8 cellular contexts compared by ENCODE assay signal in the genomic region with DNA sequence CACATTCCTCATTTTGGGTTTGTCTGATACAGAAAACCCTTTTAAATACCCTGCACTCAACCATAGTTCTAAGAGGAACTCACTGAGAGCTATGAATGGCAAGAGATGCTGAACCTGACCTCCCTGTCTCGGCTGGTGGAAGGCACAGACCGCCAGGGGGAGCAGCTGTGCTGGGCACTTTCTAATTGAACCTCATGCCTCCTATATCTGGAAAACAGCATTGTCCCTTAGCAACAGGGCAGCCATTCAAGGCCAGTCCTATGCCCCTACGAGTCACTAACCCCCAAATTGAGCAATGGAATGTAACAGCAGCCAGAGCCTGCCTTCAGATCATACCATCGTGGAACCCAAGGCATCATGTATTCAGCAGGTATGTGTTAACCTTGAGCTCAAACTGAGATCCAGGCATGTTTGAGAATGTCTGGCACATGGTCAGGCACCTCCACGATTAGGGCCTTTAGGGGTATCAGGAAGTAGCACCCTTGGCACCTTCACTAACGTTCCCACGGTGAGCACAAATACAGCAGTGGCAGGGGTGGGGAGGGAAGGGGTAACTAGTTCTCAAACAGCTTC. TPM values are rescaled to one million over a fixed set of nuclear protein-coding genes. Genes with fewer than 3 reads are reported as not detected.
DNase-seq lines count a peak whose midpoint lies in the region; ATAC-seq and TF ChIP-seq lines count a peak whose summit lies in the region.

No MANE protein-coding gene starts in this region.

- H3K27me3 ChIP-seq in MM.1S (replicated peaks; ENCODE audit: insufficient read depth, low read length) (no peaks in the 10 kb centered on the region), right atrium auricular region (no peaks in the 10 kb centered on the region), spleen (replicated peaks in 1 of 7) (no peaks in the 10 kb centered on the region)

- DNase-seq in CMK (ENCODE audit: low read depth) (peak; percentile 26), GM20000 (ENCODE audit: low spot score) (peak; percentile 48), MM.1S (peak; percentile 40), SKM-1 (lab: John Stamatoyannopoulos, UW; ENCODE audit: unreplicated experiment) (peak; percentile 54), right atrium auricular region (ENCODE audit: low spot score) (no peak), spleen (peak; percentile 86), 8988T (no peak)
- DNase-seq in activated naive CD4-positive, alpha-beta T cell treated with anti-CD3 and anti-CD28 coated beads, Interleukin-2, amount 50 U/mL, for 72 hours (ENCODE audit: low spot score in 2 of 2): peak in 1 of 2 donors; percentile 58

- no peak overlapping the region for H3K9ac ChIP-seq in MM.1S (ENCODE audit: low read length)

- H3K4me3 ChIP-seq in MM.1S (ENCODE audit: low read length) (no peak overlapping the region), right atrium auricular region (no peak overlapping the region), spleen (no peak overlapping the region)

- H3K9me2 ChIP-seq in MM.1S (replicated peaks; ENCODE audit: insufficient read depth, low read length): no peaks in the 10 kb centered on the region

- no peaks in the 10 kb centered on the region for H3K36me3 ChIP-seq in MM.1S (replicated peaks; ENCODE audit: insufficient read depth, low read length)
- no peaks in the 10 kb centered on the region for H3K36me3 ChIP-seq in right atrium auricular region
- no peaks in the 10 kb centered on the region for H3K36me3 ChIP-seq in spleen

- no peaks in the 10 kb centered on the region for H3K9me3 ChIP-seq in MM.1S (replicated peaks; ENCODE audit: insufficient read depth, low read length)
- H3K9me3 ChIP-seq in right atrium auricular region: no peaks in the 10 kb centered on the region
- no peaks in the 10 kb centered on the region for H3K9me3 ChIP-seq in spleen

- H3K36me3 Mint-ChIP-seq in activated naive CD4-positive, alpha-beta T cell treated with anti-CD3 and anti-CD28 coated beads, Interleukin-2, amount 50 U/mL, for 72 hours: peaks cover 0 to 6% of the 10 kb centered on the region in 2 donors

- H2AFZ ChIP-seq in MM.1S (ENCODE audit: low read length): no peak overlapping the region

- intact Hi-C loops in spleen (cut with DNase I; ENCODE audit: low total_unique reads): no loop called here

- no peak overlapping the region for H3K27ac ChIP-seq in MM.1S (ENCODE audit: low read length)
- no peak overlapping the region for H3K27ac ChIP-seq in right atrium auricular region
- no peak overlapping the region for H3K27ac ChIP-seq in spleen

- H3K79me2 ChIP-seq in MM.1S (ENCODE audit: low read length): no peaks in the 10 kb centered on the region

- 39 to 49% (median 45%) methylated on average over 6 to 7 of the region's 7 CpGs for WGBS in spleen, 5 donors

- H3K9me3 Mint-ChIP-seq in activated naive CD4-positive, alpha-beta T cell treated with anti-CD3 and anti-CD28 coated beads, Interleukin-2, amount 50 U/mL, for 72 hours: no peaks in the 10 kb centered on the region

- peak overlapping the region in 1 of 2 donors; percentile 8 for H3K27ac Mint-ChIP-seq in activated naive CD4-positive, alpha-beta T cell treated with anti-CD3 and anti-CD28 coated beads, Interleukin-2, amount 50 U/mL, for 72 hours

- no peak overlapping the region for H3K4me2 ChIP-seq in MM.1S (ENCODE audit: low read depth, low read length)

- TF ChIP-seq POLR2A in spleen (IDR thresholded peaks at IDR 0.05): no peak

- H4K20me1 ChIP-seq in MM.1S (ENCODE audit: insufficient read depth, low read length): no peaks in the 10 kb centered on the region

- H3K4me1 ChIP-seq in MM.1S (ENCODE audit: low read length): peaks cover 2% of the 10 kb centered on the region; the same call in 1 of the 2 replicates
- no peaks in the 10 kb centered on the region for H3K4me1 ChIP-seq in right atrium auricular region
- peaks cover 0 to 24% (median 7%) of the 10 kb centered on the region in 6 donors for H3K4me1 ChIP-seq in spleen

- TF ChIP-seq CTCF in GM20000 (IDR thresholded peaks at IDR 0.05; ENCODE audit: extremely low read depth, missing control alignments) (peak; percentile 54), MM.1S (IDR thresholded peaks at IDR 0.05; ENCODE audit: low read length) (peak; percentile 79), right atrium auricular region (IDR thresholded peaks at IDR 0.05) (peak; percentile 60 to 76), spleen (IDR thresholded peaks at IDR 0.05 in 8 of 11, conservative IDR thresholded peaks at IDR 0.05 in 3 of 11) (peak in 9 of 11 experiments; percentile 44 to 81 (median 72))

- peak; percentile 18 to 49 for ATAC-seq in activated naive CD4-positive, alpha-beta T cell treated with anti-CD3 and anti-CD28 coated beads, Interleukin-2, amount 50 U/mL, for 72 hours

- no peaks in the 10 kb centered on the region for H3F3A ChIP-seq in MM.1S (ENCODE audit: insufficient read depth, low read length)

RNA-seq across cellular contexts. Expression of gene USP27X, which starts 5.1 kb away (rescaled TPM):
- 1 to 10 TPM; 1.2 to 3.1 TPM for total RNA-seq in activated naive CD4-positive, alpha-beta T cell treated with anti-CD3 and anti-CD28 coated beads, Interleukin-2, amount 50 U/mL, for 72 hours
- total RNA-seq in right atrium auricular region: 1 to 10 TPM; 1.0 to 2.4 TPM
- 1 to 10 TPM; 1.5 to 3.7 (median 2.8) TPM for total RNA-seq in spleen
- 1 to 10 TPM; 1.3 to 1.7 (median 1.7) TPM for polyA plus RNA-seq in spleen

RNA-seq across cellular contexts. Expression of gene CLCN5, which starts 38.0 kb away (rescaled TPM):
- total RNA-seq in activated naive CD4-positive, alpha-beta T cell treated with anti-CD3 and anti-CD28 coated beads, Interleukin-2, amount 50 U/mL, for 72 hours: 1 to 10 TPM; 3.6 to 5.6 TPM
- total RNA-seq in right atrium auricular region (1 to 10 TPM; 1.9 to 3.1 TPM), spleen (1 to 10 TPM; 5.6 to 8.9 (median 7.5) TPM)
- polyA plus RNA-seq in spleen: 1 to 10 TPM in 2 of 3 donors, under 1 TPM in 1; 0.71 to 1.5 (median 1.5) TPM

RNA-seq across cellular contexts. Expression of gene PAGE4, which starts 55.3 kb away (rescaled TPM):
- total RNA-seq in activated naive CD4-positive, alpha-beta T cell treated with anti-CD3 and anti-CD28 coated beads, Interleukin-2, amount 50 U/mL, for 72 hours: not detected
- total RNA-seq in right atrium auricular region (not detected), spleen (not detected)
- polyA plus RNA-seq in spleen: not detected

Comparison
In these comparisons a context has a peak if more than half of its experiments do, and no peak if none do; other contexts are left out.
1. DNase-seq: peak in CMK (single experiment), GM20000 (single experiment), MM.1S (single experiment), SKM-1 (single experiment) and spleen (single experiment); none in right atrium auricular region (single experiment) and 8988T (single experiment).
2. Peak in every context shown above with its lines, with median percentiles within 50 percentile points of each other: CTCF ChIP-seq.